17 cellular contexts compared by ENCODE assay signal in genomic region chr1:29152046-29152805, GRCh38.
"Had no signal": no experiment of that assay in that cellular context is flagged by ENCODE, and none has a peak within 500 bp of the region (broad histone marks: within the 10 kb centered on the region; RNA-seq: fewer than 3 reads in every experiment).

No MANE protein-coding gene starts in this region.

- H3K9me3 Mint-ChIP-seq: dendritic cell treated with granulocyte-macrophage colony-stimulating factor and Interleukin-4, amounts not matched to agents 40 ng/mL and 50 ng/mL, for 4 days; effector memory CD8-positive, alpha-beta T cell; nephron; stimulated activated naive CD8-positive, alpha-beta T cell treated with anti-CD3 and anti-CD28 coated beads, Interleukin-15, amount 100 ng/mL, for 72 hours had no signal

- H3K4me3 Mint-ChIP-seq: dendritic cell treated with granulocyte-macrophage colony-stimulating factor and Interleukin-4, amounts not matched to agents 40 ng/mL and 50 ng/mL, for 4 days; effector memory CD8-positive, alpha-beta T cell; nephron; stimulated activated naive CD8-positive, alpha-beta T cell treated with anti-CD3 and anti-CD28 coated beads, Interleukin-15, amount 100 ng/mL, for 72 hours had no signal

- H3K27ac ChIP-seq: epithelial cell of prostate, esophagus muscularis mucosa, gastrocnemius medialis, heart right ventricle, psoas muscle, sigmoid colon, skin epidermis, tibial nerve had no signal

- H3K9me3 ChIP-seq: esophagus muscularis mucosa, gastrocnemius medialis, heart right ventricle, psoas muscle, sigmoid colon, testis, tibial nerve had no signal

- H3K4me1 Mint-ChIP-seq: stimulated activated naive CD8-positive, alpha-beta T cell treated with anti-CD3 and anti-CD28 coated beads, Interleukin-15, amount 100 ng/mL, for 72 hours had no signal

- H3K27me3 Mint-ChIP-seq: dendritic cell treated with granulocyte-macrophage colony-stimulating factor and Interleukin-4, amounts not matched to agents 40 ng/mL and 50 ng/mL, for 4 days; effector memory CD8-positive, alpha-beta T cell; stimulated activated naive CD8-positive, alpha-beta T cell treated with anti-CD3 and anti-CD28 coated beads, Interleukin-15, amount 100 ng/mL, for 72 hours had no signal

- H3K27me3 ChIP-seq: esophagus muscularis mucosa, gastrocnemius medialis, heart right ventricle, sigmoid colon, testis, tibial nerve had no signal

- ATAC-seq: effector memory CD8-positive, alpha-beta T cell; gastrocnemius medialis; heart right ventricle; left lobe of liver; psoas muscle; stimulated activated naive CD8-positive, alpha-beta T cell treated with anti-CD3 and anti-CD28 coated beads, Interleukin-15, amount 100 ng/mL, for 72 hours had no signal

- DNase-seq: effector memory CD8-positive, alpha-beta T cell; gastrocnemius medialis; heart right ventricle; islet precursor cell; psoas muscle; retina; sigmoid colon; stimulated activated CD4-positive, alpha-beta T cell treated with anti-CD3 and anti-CD28 coated beads, Interleukin-2, amount 100 ng/mL, for 48 hours; stimulated activated naive CD8-positive, alpha-beta T cell treated with anti-CD3 and anti-CD28 coated beads, Interleukin-15, amount 100 ng/mL, for 72 hours; testis had no signal

- H3K27ac Mint-ChIP-seq: dendritic cell treated with granulocyte-macrophage colony-stimulating factor and Interleukin-4, amounts not matched to agents 40 ng/mL and 50 ng/mL, for 4 days had no signal

- H3K4me3 ChIP-seq: esophagus muscularis mucosa, gastrocnemius medialis, heart right ventricle, psoas muscle, sigmoid colon, skin epidermis, testis, tibial nerve had no signal
